Comparison of ENCODE assay signal across 8 cellular contexts in the genomic region with DNA sequence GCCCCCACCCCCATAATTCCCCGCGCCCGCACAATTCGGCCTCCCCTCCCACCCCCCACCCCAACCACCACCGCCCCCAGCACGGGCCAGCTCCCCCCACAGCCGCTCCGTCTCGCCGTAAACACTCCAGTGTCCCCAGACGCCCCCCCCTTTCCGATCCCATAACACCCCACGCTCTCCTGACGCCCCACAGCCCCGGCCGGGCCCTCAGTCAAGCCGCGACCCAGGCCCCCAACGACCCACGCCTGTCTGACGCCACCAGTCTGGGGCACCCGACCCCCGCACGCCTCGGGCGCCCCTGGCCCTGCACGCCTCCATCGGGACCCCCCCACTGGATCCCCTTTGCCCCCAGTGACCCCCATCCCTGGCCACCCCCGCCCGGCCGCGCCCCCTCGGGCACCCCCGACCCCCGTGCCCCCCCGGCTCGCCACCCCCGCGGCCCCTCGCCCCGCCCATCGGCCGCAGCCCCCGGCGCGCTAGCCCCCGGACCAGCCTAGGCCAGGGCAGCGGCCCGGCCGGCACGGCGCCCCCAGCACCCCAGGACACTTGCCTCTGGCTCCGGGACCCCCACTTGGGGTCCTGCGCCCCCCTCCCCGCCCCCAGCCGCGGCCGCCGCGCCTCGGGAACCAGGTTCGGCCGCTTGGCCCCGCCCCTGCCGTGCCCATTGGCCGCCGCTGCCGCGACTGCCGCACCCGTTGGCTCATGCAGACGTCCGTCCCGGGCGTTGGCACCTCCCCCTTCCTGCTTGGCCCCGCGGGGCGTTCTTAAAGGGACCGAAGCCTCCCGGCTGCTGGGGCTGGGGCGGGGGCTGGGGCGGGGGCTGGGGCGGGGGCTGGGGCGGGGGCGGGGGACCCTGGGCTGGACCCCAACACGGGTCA. TPM values are rescaled to one million over a fixed set of nuclear protein-coding genes. Genes with fewer than 3 reads are reported as not detected.
DNase-seq lines count a peak whose midpoint lies in the region; ATAC-seq and TF ChIP-seq lines count a peak whose summit lies in the region.

A gene (minus strand): TSS at position 638 of the 878 bp plus-strand sequence. CDS start 1,603 bp downstream, outside the sequence.

- peaks cover 4% of the 10 kb centered on the region; the same call in 1 of the 2 replicates for H3K36me3 ChIP-seq in Loucy (ENCODE audit: insufficient read depth, low read length)

- H3K9me2 ChIP-seq in Loucy (replicated peaks; ENCODE audit: low read depth, low read length), result no peaks in the 10 kb centered on the region

- H3K4me2 ChIP-seq in Loucy (ENCODE audit: low read depth, low read length, poor library complexity, severe bottlenecking), result peak within 1 kb of the TSS; percentile 100

- H3K4me1 Mint-ChIP-seq in nephron progenitor cell, result peaks cover 21% of the 10 kb centered on the region

- ATAC-seq in stimulated activated naive CD8-positive, alpha-beta T cell treated with anti-CD3 and anti-CD28 coated beads, Interleukin-15, Interleukin-2, amounts not matched to agents 100 U/mL and 50 U/mL, for 24 hours, result peak; percentile 95

- peak within 1 kb of the TSS; percentile 88 for H2AFZ ChIP-seq in Loucy (ENCODE audit: low read length)

- peak within 1 kb of the TSS; percentile 87 for H3K9ac ChIP-seq in Loucy (ENCODE audit: low read depth, low read length, poor library complexity, severe bottlenecking)

- no peaks in the 10 kb centered on the region for H3K9me3 Mint-ChIP-seq in nephron progenitor cell

- peaks cover 19% of the 10 kb centered on the region for H3K79me2 ChIP-seq in Loucy (ENCODE audit: insufficient read depth, low read length)

- peak within 1 kb of the TSS; percentile 94 for H3K4me3 Mint-ChIP-seq in nephron progenitor cell

- H3K4me3 ChIP-seq in Loucy (ENCODE audit: low read length, poor library complexity, severe bottlenecking) (peak within 1 kb of the TSS; percentile 97), fibroblast of the aortic adventitia (ENCODE audit: low read depth, low read length) (peak within 1 kb of the TSS; percentile 78)

- H3F3A ChIP-seq in Loucy (ENCODE audit: low read depth), result no peaks in the 10 kb centered on the region

- H3K4me1 ChIP-seq in Loucy (ENCODE audit: insufficient read depth, low read length, poor library complexity, severe bottlenecking), result peaks cover 20% of the 10 kb centered on the region

- H4K20me1 ChIP-seq in Loucy (ENCODE audit: insufficient read depth, low read length, poor library complexity, severe bottlenecking), result peaks cover 10% of the 10 kb centered on the region

- H3K36me3 Mint-ChIP-seq in nephron progenitor cell (ENCODE audit: low read depth), result peaks cover 26% of the 10 kb centered on the region

- no peaks in the 10 kb centered on the region for H3K9me3 ChIP-seq in Loucy (ENCODE audit: insufficient read depth, low read depth, low read length)

- no peak within 1 kb of the TSS for H3K27ac Mint-ChIP-seq in nephron progenitor cell

- DNase-seq in DMS79 treated with DMSO at 0.1 percent for 48 hours (lab: John Stamatoyannopoulos, UW), result peak; percentile 76
- DNase-seq in H4 (ENCODE audit: low spot score), result peak; percentile 87
- DNase-seq in SIG-M5 (lab: John Stamatoyannopoulos, UW), result peak; percentile 43
- DNase-seq in activated effector memory CD4-positive, alpha-beta T cell treated with anti-CD3 and anti-CD28 coated beads, Interleukin-2, amount 50 U/mL, for 16 hours, result peak; percentile 98
- peak; percentile 84 for DNase-seq in fibroblast of the aortic adventitia (ENCODE audit: low read depth)
- peak; percentile 97 for DNase-seq in nephron progenitor cell
- DNase-seq in stimulated activated naive CD8-positive, alpha-beta T cell treated with anti-CD3 and anti-CD28 coated beads, Interleukin-15, Interleukin-2, amounts not matched to agents 100 U/mL and 50 U/mL, for 24 hours, result peak; percentile 96

- H3K27me3 Mint-ChIP-seq in nephron progenitor cell (ENCODE audit: low read depth, poor library complexity), result peaks cover 10% of the 10 kb centered on the region

- no peaks in the 10 kb centered on the region for H3K27me3 ChIP-seq in Loucy (ENCODE audit: insufficient read depth, low read length, poor library complexity, severe bottlenecking)

- TF ChIP-seq CTCF in Loucy (conservative IDR thresholded peaks at IDR 0.05; ENCODE audit: low read length), result no peak
- TF ChIP-seq CTCF in fibroblast of the aortic adventitia (IDR thresholded peaks at IDR 0.05; ENCODE audit: insufficient read depth, low read length), result no peak
- TF ChIP-seq CTCF in nephron progenitor cell (IDR thresholded peaks at IDR 0.05), result no peak

RNA-seq across cellular contexts. Expression of the gene that starts here (rescaled TPM):
- 145 and 185 TPM in 2 replicates for total RNA-seq in H4 (2014; rRNA removed; shearing (Covaris generic))
- total RNA-seq in fibroblast of the aortic adventitia (ENCODE audit: low replicate concordance), result 246 and 2,205 TPM in 2 replicates

Comparison
In these comparisons a context has a peak if more than half of its experiments do, and no peak if none do; other contexts are left out.
1. Peak in every context shown above with its lines: DNase-seq, ATAC-seq and H3K4me3 ChIP-seq.
2. DNase-seq: peak in every context shown above with its lines; median percentile 98 in activated effector memory CD4-positive, alpha-beta T cell treated with anti-CD3 and anti-CD28 coated beads, Interleukin-2, amount 50 U/mL, for 16 hours; 97 in nephron progenitor cell; 96 in stimulated activated naive CD8-positive, alpha-beta T cell treated with anti-CD3 and anti-CD28 coated beads, Interleukin-15, Interleukin-2, amounts not matched to agents 100 U/mL and 50 U/mL, for 24 hours; 87 in H4; 84 in fibroblast of the aortic adventitia; 76 in DMS79 treated with DMSO at 0.1 percent for 48 hours; 43 in SIG-M5.